In the genomic region with DNA sequence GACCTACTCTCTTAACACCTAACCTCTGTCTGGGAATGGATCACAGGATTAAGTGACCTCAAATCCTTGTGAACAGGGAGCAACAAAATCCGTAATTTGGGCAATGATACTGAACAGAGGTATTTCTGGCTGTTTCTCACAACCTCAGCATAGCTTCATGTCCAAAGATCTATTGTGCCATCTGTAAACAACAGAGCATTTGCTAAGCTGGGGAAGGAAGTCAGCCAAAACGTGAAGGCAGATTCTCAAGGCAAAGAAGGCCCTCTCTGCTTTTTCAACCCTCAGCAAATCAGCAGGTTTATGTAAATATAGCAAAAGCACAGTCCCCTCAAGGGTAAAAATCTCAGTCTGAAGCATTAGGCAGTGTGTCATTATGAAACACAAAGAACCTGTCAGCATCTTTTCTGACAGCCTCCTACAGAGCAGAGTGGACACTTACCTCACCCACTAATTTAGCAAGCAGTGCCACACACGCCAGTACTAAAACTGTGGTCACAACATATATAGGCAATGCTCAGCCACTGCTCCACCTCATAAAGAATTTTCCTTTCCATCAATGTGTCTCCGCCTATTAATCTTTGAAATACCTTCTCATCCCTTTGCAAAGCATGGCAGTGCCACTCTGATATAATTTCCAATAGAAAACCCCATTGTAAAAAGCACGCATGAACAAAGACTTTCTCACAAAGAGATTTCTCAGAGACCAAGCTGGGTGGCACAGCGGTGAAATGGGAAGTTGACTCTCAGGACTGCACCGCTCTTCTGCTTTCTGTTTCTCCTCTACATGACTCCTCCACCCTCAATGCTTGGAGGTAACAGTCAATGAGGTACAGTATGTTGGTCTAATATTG, we compare ENCODE assay signal across 8 cellular contexts.
DNase-seq lines count a peak whose midpoint lies in the region; ATAC-seq and TF ChIP-seq lines count a peak whose summit lies in the region.

No MANE protein-coding gene starts in this region.

- H3K9me3 ChIP-seq in neural cell (ENCODE audit: low read length), result no peaks in the 10 kb centered on the region
- no peaks in the 10 kb centered on the region for H3K9me3 ChIP-seq in BE2C

- peaks cover 58% of the 10 kb centered on the region for H3K4me1 Mint-ChIP-seq in activated T-cell treated with anti-CD3 and anti-CD28 coated beads, Interleukin-2, amount 50 U/mL, for 4 hours (ENCODE audit: low read depth)

- peak; percentile 72 to 83 for ATAC-seq in activated T-cell treated with anti-CD3 and anti-CD28 coated beads, Interleukin-2, amount 50 U/mL, for 4 hours
- peak; percentile 86 for ATAC-seq in HG02678 (IDR thresholded peaks at IDR 0.05; ENCODE audit: unreplicated experiment)

- H3K9ac ChIP-seq in neural cell (ENCODE audit: low read length), result peak overlapping the region; percentile 47

- peaks cover 78% of the 10 kb centered on the region for H3K79me2 ChIP-seq in neural cell (replicated peaks; ENCODE audit: insufficient read depth, low read length)

- no peaks in the 10 kb centered on the region for H3K9me2 ChIP-seq in neural cell (ENCODE audit: insufficient read depth, low read length)

- no peaks in the 10 kb centered on the region for H3K4me1 ChIP-seq in BE2C

- H3K9me3 Mint-ChIP-seq in activated T-cell treated with anti-CD3 and anti-CD28 coated beads, Interleukin-2, amount 50 U/mL, for 4 hours, result no peaks in the 10 kb centered on the region

- H3K36me3 ChIP-seq in neural cell (ENCODE audit: insufficient read depth, low read length), result no peaks in the 10 kb centered on the region
- no peaks in the 10 kb centered on the region for H3K36me3 ChIP-seq in BE2C

- no peak for TF ChIP-seq CTCF in neural cell (IDR thresholded peaks at IDR 0.05; ENCODE audit: poor library complexity, severe bottlenecking)
- no peak for TF ChIP-seq CTCF in BE2C (IDR thresholded peaks at IDR 0.05; ENCODE audit: low read depth, low read length)

- H3F3A ChIP-seq in neural cell (ENCODE audit: insufficient read depth, low read length, poor library complexity, severe bottlenecking), result peaks cover 3% of the 10 kb centered on the region

- no peak overlapping the region for H3K4me3 Mint-ChIP-seq in activated T-cell treated with anti-CD3 and anti-CD28 coated beads, Interleukin-2, amount 50 U/mL, for 4 hours

- peak; percentile 76 for TF ChIP-seq EP300 in neural cell (conservative IDR thresholded peaks at IDR 0.05; ENCODE audit: poor library complexity, severe bottlenecking)

- TF ChIP-seq RAD21 in neural cell (conservative IDR thresholded peaks at IDR 0.05), result peak; percentile 29

- peak overlapping the region; percentile 77 for H3K27ac ChIP-seq in neural cell (ENCODE audit: low read length)

- H3K4me3 ChIP-seq in neural cell (ENCODE audit: low read length) (peak overlapping the region; percentile 53), BE2C (ENCODE audit: low read depth, low read length) (no peak overlapping the region)

- peak overlapping the region; percentile 60 for H3K4me2 ChIP-seq in neural cell (ENCODE audit: low read length)

- H2AFZ ChIP-seq in neural cell (ENCODE audit: low read depth, low read length), result no peak overlapping the region

- no peak for DNase-seq in activated T-cell treated with anti-CD3 and anti-CD28 coated beads, Interleukin-2, amount 50 U/mL, for 4 hours
- DNase-seq in activated T-cell treated with anti-CD3 and anti-CD28 coated beads for 4 hours (no peak), NCI-H146 treated with DMSO at 0.1 percent for 48 hours (lab: John Stamatoyannopoulos, UW; ENCODE audit: unreplicated experiment) (peak; percentile 61), cerebellar cortex (ENCODE audit: low spot score) (peak; percentile 88), BE2C (no peak), NCI-H128 (lab: John Stamatoyannopoulos, UW; ENCODE audit: unreplicated experiment) (no peak)

- H3K36me3 Mint-ChIP-seq in activated T-cell treated with anti-CD3 and anti-CD28 coated beads, Interleukin-2, amount 50 U/mL, for 4 hours (ENCODE audit: insufficient read depth), result peaks cover 7% of the 10 kb centered on the region

- H3K27me3 Mint-ChIP-seq in activated T-cell treated with anti-CD3 and anti-CD28 coated beads, Interleukin-2, amount 50 U/mL, for 4 hours (ENCODE audit: low read depth), result no peaks in the 10 kb centered on the region

- H3K27me3 ChIP-seq in neural cell (ENCODE audit: insufficient read depth, low read depth, low read length) (no peaks in the 10 kb centered on the region), BE2C (no peaks in the 10 kb centered on the region)

- H4K20me1 ChIP-seq in neural cell (ENCODE audit: insufficient read depth), result peaks cover 2% of the 10 kb centered on the region

TF ChIP-seq in neural cell, 6 proteins besides CTCF, POLR2A, EP300 and RAD21:
- TF ChIP-seq POLR2AphosphoS5 (IDR thresholded peaks at IDR 0.05) (peak; percentile 77), TAF1 (IDR thresholded peaks at IDR 0.05; ENCODE audit: low read depth) (no peak)

Comparison
In these comparisons a context has a peak if more than half of its experiments do, and no peak if none do; other contexts are left out.
1. DNase-seq: peak in NCI-H146 treated with DMSO at 0.1 percent for 48 hours (single experiment) and cerebellar cortex (single experiment); none in activated T-cell treated with anti-CD3 and anti-CD28 coated beads, Interleukin-2, amount 50 U/mL, for 4 hours (single experiment), activated T-cell treated with anti-CD3 and anti-CD28 coated beads for 4 hours (single experiment), BE2C (single experiment) and NCI-H128 (single experiment).